ENCODE assay signal across 1 cellular context in the genomic region with DNA sequence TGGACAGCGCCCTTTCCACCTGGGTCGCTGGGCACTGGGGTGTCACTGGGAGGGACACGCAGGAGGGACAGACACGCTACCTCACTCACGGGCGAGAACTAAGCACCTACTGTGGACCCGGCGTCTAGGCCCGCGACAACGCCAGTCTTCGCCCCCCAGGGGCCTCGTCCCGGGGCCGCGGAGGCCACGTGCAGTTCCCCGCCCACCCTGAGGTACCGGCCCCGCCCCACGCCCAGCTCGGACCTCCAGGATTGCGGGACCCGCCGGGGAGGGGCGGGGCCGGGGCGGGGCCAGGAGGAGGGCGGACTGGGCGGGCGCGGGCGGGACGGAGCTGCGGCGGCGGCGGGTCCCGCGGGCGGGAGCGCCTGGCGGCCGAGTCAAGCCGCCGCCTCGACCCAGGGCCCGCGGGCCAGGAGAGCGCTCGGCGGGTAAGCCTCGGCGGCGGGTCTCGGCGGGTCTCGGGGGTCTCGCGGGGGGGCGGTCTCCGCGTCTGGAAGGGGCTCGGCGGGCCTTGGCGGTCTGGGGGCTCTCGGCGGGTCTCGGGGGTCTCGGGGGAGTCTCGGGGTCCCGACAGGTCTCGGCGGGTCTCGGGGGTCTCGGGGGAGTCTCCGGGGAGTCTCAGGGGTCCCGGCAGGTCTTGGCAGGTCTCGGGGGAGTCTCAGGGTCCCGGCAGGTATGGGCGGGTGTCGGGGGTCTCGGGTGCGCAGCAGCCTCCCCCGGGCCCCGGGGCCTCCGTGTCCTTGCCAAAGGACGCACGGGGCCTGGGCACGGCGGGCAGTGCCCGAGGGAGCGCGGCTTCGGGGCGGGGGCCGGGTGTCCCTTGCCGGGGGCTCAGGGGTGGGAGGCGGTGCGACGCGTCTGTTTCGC.
A peak's percentile ranks its signal among the peaks of the same experiment; 100 is the strongest.
TF ChIP-seq lines count a peak whose summit lies in the region.

A gene with protein sequence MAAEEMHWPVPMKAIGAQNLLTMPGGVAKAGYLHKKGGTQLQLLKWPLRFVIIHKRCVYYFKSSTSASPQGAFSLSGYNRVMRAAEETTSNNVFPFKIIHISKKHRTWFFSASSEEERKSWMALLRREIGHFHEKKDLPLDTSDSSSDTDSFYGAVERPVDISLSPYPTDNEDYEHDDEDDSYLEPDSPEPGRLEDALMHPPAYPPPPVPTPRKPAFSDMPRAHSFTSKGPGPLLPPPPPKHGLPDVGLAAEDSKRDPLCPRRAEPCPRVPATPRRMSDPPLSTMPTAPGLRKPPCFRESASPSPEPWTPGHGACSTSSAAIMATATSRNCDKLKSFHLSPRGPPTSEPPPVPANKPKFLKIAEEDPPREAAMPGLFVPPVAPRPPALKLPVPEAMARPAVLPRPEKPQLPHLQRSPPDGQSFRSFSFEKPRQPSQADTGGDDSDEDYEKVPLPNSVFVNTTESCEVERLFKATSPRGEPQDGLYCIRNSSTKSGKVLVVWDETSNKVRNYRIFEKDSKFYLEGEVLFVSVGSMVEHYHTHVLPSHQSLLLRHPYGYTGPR (plus strand): TSS at position 375 of the 867 bp plus-strand sequence. CDS start 27,533 bp downstream, outside the sequence.

TF ChIP-seq in HepG2, 621 proteins besides CTCF, POLR2A, EP300 and RAD21 (continued from another document and continues in another):
- TF ChIP-seq, protein P1, sequence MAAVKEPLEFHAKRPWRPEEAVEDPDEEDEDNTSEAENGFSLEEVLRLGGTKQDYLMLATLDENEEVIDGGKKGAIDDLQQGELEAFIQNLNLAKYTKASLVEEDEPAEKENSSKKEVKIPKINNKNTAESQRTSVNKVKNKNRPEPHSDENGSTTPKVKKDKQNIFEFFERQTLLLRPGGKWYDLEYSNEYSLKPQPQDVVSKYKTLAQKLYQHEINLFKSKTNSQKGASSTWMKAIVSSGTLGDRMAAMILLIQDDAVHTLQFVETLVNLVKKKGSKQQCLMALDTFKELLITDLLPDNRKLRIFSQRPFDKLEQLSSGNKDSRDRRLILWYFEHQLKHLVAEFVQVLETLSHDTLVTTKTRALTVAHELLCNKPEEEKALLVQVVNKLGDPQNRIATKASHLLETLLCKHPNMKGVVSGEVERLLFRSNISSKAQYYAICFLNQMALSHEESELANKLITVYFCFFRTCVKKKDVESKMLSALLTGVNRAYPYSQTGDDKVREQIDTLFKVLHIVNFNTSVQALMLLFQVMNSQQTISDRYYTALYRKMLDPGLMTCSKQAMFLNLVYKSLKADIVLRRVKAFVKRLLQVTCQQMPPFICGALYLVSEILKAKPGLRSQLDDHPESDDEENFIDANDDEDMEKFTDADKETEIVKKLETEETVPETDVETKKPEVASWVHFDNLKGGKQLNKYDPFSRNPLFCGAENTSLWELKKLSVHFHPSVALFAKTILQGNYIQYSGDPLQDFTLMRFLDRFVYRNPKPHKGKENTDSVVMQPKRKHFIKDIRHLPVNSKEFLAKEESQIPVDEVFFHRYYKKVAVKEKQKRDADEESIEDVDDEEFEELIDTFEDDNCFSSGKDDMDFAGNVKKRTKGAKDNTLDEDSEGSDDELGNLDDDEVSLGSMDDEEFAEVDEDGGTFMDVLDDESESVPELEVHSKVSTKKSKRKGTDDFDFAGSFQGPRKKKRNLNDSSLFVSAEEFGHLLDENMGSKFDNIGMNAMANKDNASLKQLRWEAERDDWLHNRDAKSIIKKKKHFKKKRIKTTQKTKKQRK (IDR thresholded peaks at IDR 0.05; ENCODE audit: low read length) = no peak
- TF ChIP-seq, protein P2, sequence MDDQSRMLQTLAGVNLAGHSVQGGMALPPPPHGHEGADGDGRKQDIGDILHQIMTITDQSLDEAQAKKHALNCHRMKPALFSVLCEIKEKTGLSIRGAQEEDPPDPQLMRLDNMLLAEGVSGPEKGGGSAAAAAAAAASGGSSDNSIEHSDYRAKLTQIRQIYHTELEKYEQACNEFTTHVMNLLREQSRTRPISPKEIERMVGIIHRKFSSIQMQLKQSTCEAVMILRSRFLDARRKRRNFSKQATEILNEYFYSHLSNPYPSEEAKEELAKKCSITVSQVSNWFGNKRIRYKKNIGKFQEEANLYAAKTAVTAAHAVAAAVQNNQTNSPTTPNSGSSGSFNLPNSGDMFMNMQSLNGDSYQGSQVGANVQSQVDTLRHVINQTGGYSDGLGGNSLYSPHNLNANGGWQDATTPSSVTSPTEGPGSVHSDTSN (CRISPR knock-in tag; IDR thresholded peaks at IDR 0.05; ENCODE audit: borderline replicate concordance) = peak; percentile 82
- no peak for TF ChIP-seq TGIF2 (CRISPR knock-in tag; IDR thresholded peaks at IDR 0.05)
- TF ChIP-seq, protein P3, sequence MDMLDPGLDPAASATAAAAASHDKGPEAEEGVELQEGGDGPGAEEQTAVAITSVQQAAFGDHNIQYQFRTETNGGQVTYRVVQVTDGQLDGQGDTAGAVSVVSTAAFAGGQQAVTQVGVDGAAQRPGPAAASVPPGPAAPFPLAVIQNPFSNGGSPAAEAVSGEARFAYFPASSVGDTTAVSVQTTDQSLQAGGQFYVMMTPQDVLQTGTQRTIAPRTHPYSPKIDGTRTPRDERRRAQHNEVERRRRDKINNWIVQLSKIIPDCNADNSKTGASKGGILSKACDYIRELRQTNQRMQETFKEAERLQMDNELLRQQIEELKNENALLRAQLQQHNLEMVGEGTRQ (IDR thresholded peaks at IDR 0.05; ENCODE audit: low read depth, low read length) = no peak
- TF ChIP-seq, protein P3 (CRISPR knock-in tag; IDR thresholded peaks at IDR 0.05; ENCODE audit: borderline replicate concordance) = no peak
- 0 out of 2 replicates have a peak, but pooled peaks have one; percentile 52 for TF ChIP-seq KLF9 (CRISPR knock-in tag; IDR thresholded peaks at IDR 0.05; ENCODE audit: low read depth)
- TF ChIP-seq NFKBIZ (CRISPR knock-in tag; IDR thresholded peaks at IDR 0.05) = 0 out of 2 replicates have a peak, but pooled peaks have one; percentile 42
- TF ChIP-seq, protein P4, sequence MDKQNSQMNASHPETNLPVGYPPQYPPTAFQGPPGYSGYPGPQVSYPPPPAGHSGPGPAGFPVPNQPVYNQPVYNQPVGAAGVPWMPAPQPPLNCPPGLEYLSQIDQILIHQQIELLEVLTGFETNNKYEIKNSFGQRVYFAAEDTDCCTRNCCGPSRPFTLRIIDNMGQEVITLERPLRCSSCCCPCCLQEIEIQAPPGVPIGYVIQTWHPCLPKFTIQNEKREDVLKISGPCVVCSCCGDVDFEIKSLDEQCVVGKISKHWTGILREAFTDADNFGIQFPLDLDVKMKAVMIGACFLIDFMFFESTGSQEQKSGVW (CRISPR knock-in tag; IDR thresholded peaks at IDR 0.05; ENCODE audit: borderline replicate concordance) = no peak
- TF ChIP-seq, protein P5, sequence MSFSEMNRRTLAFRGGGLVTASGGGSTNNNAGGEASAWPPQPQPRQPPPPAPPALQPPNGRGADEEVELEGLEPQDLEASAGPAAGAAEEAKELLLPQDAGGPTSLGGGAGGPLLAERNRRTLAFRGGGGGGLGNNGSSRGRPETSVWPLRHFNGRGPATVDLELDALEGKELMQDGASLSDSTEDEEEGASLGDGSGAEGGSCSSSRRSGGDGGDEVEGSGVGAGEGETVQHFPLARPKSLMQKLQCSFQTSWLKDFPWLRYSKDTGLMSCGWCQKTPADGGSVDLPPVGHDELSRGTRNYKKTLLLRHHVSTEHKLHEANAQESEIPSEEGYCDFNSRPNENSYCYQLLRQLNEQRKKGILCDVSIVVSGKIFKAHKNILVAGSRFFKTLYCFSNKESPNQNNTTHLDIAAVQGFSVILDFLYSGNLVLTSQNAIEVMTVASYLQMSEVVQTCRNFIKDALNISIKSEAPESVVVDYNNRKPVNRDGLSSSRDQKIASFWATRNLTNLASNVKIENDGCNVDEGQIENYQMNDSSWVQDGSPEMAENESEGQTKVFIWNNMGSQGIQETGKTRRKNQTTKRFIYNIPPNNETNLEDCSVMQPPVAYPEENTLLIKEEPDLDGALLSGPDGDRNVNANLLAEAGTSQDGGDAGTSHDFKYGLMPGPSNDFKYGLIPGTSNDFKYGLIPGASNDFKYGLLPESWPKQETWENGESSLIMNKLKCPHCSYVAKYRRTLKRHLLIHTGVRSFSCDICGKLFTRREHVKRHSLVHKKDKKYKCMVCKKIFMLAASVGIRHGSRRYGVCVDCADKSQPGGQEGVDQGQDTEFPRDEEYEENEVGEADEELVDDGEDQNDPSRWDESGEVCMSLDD (CRISPR knock-in tag; IDR thresholded peaks at IDR 0.05; ENCODE audit: borderline replicate concordance) = no peak
- TF ChIP-seq RARA (CRISPR knock-in tag; IDR thresholded peaks at IDR 0.05) = peak; percentile 43; the same call in 1 of the 2 replicates
- 0 out of 2 replicates have a peak, but pooled peaks have one; percentile 21 for TF ChIP-seq ZNF121 (CRISPR knock-in tag; IDR thresholded peaks at IDR 0.05)
- TF ChIP-seq SIN3A (IDR thresholded peaks at IDR 0.05; ENCODE audit: borderline replicate concordance, low read depth, low read length) = peak; percentile 66; the same call in 1 of the 2 replicates
- TF ChIP-seq, protein P6, sequence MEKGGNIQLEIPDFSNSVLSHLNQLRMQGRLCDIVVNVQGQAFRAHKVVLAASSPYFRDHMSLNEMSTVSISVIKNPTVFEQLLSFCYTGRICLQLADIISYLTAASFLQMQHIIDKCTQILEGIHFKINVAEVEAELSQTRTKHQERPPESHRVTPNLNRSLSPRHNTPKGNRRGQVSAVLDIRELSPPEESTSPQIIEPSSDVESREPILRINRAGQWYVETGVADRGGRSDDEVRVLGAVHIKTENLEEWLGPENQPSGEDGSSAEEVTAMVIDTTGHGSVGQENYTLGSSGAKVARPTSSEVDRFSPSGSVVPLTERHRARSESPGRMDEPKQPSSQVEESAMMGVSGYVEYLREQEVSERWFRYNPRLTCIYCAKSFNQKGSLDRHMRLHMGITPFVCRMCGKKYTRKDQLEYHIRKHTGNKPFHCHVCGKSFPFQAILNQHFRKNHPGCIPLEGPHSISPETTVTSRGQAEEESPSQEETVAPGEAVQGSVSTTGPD (CRISPR knock-in tag; IDR thresholded peaks at IDR 0.05) = no peak
- TF ChIP-seq, protein P7, sequence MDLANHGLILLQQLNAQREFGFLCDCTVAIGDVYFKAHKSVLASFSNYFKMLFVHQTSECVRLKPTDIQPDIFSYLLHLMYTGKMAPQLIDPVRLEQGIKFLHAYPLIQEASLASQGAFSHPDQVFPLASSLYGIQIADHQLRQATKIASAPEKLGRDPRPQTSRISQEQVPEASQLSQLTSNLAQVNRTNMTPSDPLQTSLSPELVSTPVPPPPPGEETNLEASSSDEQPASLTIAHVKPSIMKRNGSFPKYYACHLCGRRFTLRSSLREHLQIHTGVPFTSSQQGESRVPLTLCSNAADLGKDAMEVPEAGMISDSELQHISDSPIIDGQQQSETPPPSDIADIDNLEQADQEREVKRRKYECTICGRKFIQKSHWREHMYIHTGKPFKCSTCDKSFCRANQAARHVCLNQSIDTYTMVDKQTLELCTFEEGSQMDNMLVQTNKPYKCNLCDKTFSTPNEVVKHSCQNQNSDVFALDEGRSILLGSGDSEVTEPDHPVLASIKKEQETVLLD (CRISPR knock-in tag; IDR thresholded peaks at IDR 0.05; ENCODE audit: low read depth) = peak; percentile 85
- TF ChIP-seq SP4 (CRISPR knock-in tag; IDR thresholded peaks at IDR 0.05) = peak; percentile 93
- peak; percentile 49; the same call in 1 of the 2 replicates for TF ChIP-seq BCL6 (CRISPR knock-in tag; IDR thresholded peaks at IDR 0.05)
- TF ChIP-seq RFX3 (CRISPR knock-in tag; IDR thresholded peaks at IDR 0.05) = no peak
- TF ChIP-seq ZNF230 (CRISPR knock-in tag; IDR thresholded peaks at IDR 0.05) = no peak
- 0 out of 2 replicates have a peak, but pooled peaks have one; percentile 65 for TF ChIP-seq ZFP37 (CRISPR knock-in tag; IDR thresholded peaks at IDR 0.05; ENCODE audit: borderline replicate concordance)
- TF ChIP-seq ZNF816 (CRISPR knock-in tag; IDR thresholded peaks at IDR 0.05; ENCODE audit: borderline replicate concordance) = no peak
- TF ChIP-seq, protein P8, sequence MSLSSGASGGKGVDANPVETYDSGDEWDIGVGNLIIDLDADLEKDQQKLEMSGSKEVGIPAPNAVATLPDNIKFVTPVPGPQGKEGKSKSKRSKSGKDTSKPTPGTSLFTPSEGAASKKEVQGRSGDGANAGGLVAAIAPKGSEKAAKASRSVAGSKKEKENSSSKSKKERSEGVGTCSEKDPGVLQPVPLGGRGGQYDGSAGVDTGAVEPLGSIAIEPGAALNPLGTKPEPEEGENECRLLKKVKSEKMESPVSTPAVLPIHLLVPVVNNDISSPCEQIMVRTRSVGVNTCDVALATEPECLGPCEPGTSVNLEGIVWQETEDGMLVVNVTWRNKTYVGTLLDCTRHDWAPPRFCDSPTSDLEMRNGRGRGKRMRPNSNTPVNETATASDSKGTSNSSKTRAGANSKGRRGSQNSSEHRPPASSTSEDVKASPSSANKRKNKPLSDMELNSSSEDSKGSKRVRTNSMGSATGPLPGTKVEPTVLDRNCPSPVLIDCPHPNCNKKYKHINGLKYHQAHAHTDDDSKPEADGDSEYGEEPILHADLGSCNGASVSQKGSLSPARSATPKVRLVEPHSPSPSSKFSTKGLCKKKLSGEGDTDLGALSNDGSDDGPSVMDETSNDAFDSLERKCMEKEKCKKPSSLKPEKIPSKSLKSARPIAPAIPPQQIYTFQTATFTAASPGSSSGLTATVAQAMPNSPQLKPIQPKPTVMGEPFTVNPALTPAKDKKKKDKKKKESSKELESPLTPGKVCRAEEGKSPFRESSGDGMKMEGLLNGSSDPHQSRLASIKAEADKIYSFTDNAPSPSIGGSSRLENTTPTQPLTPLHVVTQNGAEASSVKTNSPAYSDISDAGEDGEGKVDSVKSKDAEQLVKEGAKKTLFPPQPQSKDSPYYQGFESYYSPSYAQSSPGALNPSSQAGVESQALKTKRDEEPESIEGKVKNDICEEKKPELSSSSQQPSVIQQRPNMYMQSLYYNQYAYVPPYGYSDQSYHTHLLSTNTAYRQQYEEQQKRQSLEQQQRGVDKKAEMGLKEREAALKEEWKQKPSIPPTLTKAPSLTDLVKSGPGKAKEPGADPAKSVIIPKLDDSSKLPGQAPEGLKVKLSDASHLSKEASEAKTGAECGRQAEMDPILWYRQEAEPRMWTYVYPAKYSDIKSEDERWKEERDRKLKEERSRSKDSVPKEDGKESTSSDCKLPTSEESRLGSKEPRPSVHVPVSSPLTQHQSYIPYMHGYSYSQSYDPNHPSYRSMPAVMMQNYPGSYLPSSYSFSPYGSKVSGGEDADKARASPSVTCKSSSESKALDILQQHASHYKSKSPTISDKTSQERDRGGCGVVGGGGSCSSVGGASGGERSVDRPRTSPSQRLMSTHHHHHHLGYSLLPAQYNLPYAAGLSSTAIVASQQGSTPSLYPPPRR (CRISPR knock-in tag; IDR thresholded peaks at IDR 0.05; ENCODE audit: borderline replicate concordance) = no peak; the same call in none of the 2 replicates
- 0 out of 2 replicates have a peak, but pooled peaks have one; percentile 50 for TF ChIP-seq ESRRA (CRISPR knock-in tag; IDR thresholded peaks at IDR 0.05; ENCODE audit: low read depth)
- TF ChIP-seq, protein P9, sequence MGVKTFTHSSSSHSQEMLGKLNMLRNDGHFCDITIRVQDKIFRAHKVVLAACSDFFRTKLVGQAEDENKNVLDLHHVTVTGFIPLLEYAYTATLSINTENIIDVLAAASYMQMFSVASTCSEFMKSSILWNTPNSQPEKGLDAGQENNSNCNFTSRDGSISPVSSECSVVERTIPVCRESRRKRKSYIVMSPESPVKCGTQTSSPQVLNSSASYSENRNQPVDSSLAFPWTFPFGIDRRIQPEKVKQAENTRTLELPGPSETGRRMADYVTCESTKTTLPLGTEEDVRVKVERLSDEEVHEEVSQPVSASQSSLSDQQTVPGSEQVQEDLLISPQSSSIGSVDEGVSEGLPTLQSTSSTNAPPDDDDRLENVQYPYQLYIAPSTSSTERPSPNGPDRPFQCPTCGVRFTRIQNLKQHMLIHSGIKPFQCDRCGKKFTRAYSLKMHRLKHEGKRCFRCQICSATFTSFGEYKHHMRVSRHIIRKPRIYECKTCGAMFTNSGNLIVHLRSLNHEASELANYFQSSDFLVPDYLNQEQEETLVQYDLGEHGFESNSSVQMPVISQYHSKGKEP (CRISPR knock-in tag; IDR thresholded peaks at IDR 0.05) = no peak
